In genomic region chr17:5133311-5133710, GRCh38 we compare ENCODE assay signal across 23 cellular contexts. TPM values are rescaled to one million over a fixed set of nuclear protein-coding genes. Genes with fewer than 3 reads are reported as not detected.
"Had no signal": no experiment of that assay in that cellular context is flagged by ENCODE, and none has a peak within 500 bp of the region (broad histone marks: within the 10 kb centered on the region; RNA-seq: fewer than 3 reads in every experiment).

No MANE protein-coding gene starts in this region.

- H3K36me3 ChIP-seq: gastrocnemius medialis, neutrophil, stomach, tibial artery had no signal

- ATAC-seq: gastrocnemius medialis; left lobe of liver; mucosa of descending colon; natural killer cell treated with Interleukin-12 subunit alpha and Interleukin-12 subunit beta and Interleukin-15 and Interleukin-18, amount 100 ng/mL, for 72 hours; psoas muscle; right cardiac atrium had no signal

- H3K4me3 ChIP-seq: dorsolateral prefrontal cortex, gastrocnemius medialis, lung, mucosa of descending colon, psoas muscle, skin epidermis, stomach, testis, tibial artery had no signal

- H3K9me3 ChIP-seq: gastrocnemius medialis, mucosa of descending colon, neutrophil, psoas muscle, stomach, testis, tibial artery had no signal

- H3K4me1 ChIP-seq: gastrocnemius medialis, parathyroid adenoma, psoas muscle, stomach, testis, tibial artery had no signal

- H3K27me3 ChIP-seq: dorsolateral prefrontal cortex, gastrocnemius medialis, neutrophil, testis had no signal

- DNase-seq: dorsolateral prefrontal cortex; effector CD4-positive, alpha-beta T cell; foreskin fibroblast; gastrocnemius medialis; kidney; mucosa of descending colon; naive B cell; psoas muscle; right cardiac atrium; stimulated activated CD4-positive, alpha-beta T cell treated with anti-CD3 and anti-CD28 coated beads, Interleukin-15, amount 100 ng/mL, for 24 hours; stimulated activated CD4-positive, alpha-beta T cell treated with anti-CD3 and anti-CD28 coated beads, Interleukin-4, amount 100 ng/mL, for 1 hour; stimulated activated CD8-positive, alpha-beta memory T cell treated with anti-CD3 and anti-CD28 coated beads, Interleukin-4, amount 100 ng/mL, for 48 hours; stimulated activated naive CD4-positive, alpha-beta T cell treated with Interleukin-2 at 50 U/mL for 16 hours; stomach; testis had no signal

- H2AFZ ChIP-seq: parathyroid adenoma had no signal

- H3K79me2 ChIP-seq: parathyroid adenoma had no signal

- H3K27ac ChIP-seq: gastrocnemius medialis, neutrophil, parathyroid adenoma, psoas muscle, skin epidermis, stomach, testis, tibial artery had no signal

RNA-seq across cellular contexts. Expression of gene USP6, which starts 17.5 kb away (rescaled TPM):
- total RNA-seq: glomerular endothelial cell had no signal
